1 cellular context compared by ENCODE assay signal in the genomic region with DNA sequence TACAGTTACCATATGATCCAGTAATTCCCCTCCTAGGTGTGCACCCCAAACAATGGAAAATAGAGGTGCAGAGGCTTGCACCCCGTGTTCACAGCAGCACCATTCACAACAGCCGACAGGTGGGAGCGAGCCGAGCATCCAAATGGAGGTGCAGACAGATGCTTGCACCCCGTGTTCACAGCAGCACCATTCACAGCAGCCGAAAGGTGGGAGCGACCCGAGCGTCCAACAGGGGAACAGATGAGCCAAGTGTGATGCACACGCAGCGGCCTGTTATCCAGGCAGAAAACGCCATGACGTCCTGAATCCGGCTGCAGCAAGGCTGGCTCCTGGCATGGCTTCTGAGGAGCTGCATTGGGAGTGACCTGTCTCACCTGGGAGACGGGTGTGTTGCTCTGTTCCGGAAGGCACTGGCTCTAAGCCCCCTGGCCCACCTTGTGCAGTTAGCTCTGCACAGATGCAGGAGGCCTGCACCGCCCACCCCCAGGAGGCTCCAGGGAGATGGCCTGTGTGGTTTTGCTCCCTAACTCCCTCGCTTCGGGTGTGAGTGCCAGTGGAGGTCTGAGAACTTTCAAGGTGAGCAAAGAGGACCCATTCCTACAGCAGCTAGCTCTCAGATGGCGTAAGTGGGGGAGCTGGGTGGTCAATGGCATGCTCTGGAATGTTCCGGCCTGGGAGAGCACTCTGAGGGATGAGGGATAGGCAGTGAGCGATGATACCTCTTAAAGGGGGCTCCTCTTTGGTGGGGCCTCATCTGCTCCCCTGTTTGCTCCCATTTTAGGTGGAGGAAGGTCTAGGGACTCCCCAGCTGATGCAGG.
A peak's percentile ranks its signal among the peaks of the same experiment; 100 is the strongest.
TF ChIP-seq lines count a peak whose summit lies in the region.

No MANE protein-coding gene starts in this region.

TF ChIP-seq in HepG2, 621 proteins besides CTCF, POLR2A, EP300 and RAD21 (continued from another document):
- TF ChIP-seq AFF4 (CRISPR knock-in tag; IDR thresholded peaks at IDR 0.05), result no peak
- TF ChIP-seq ZNF263 (CRISPR knock-in tag; IDR thresholded peaks at IDR 0.05), result peak; percentile 49; the same call in 1 of the 2 replicates
- TF ChIP-seq, protein P1, sequence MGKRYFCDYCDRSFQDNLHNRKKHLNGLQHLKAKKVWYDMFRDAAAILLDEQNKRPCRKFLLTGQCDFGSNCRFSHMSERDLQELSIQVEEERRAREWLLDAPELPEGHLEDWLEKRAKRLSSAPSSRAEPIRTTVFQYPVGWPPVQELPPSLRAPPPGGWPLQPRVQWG (CRISPR knock-in tag; IDR thresholded peaks at IDR 0.05; ENCODE audit: borderline replicate concordance, low read depth), result no peak
